In genomic region chr12:56645717-56646446, GRCh38 we compare ENCODE assay signal across 8 cellular contexts. TPM values are rescaled to one million over a fixed set of nuclear protein-coding genes. Genes with fewer than 3 reads are reported as not detected.
DNase-seq lines count a peak whose midpoint lies in the region; ATAC-seq, FAIRE-seq and TF ChIP-seq lines count a peak whose summit lies in the region.

TSS of gene ATP5F1B (minus strand) at chr12:56645984. CDS start at chr12:56645963, 21 bp downstream.

- peak; percentile 93 for FAIRE-seq in colon (lab: Jason Lieb, UNC)

- peaks cover 44% of the 10 kb centered on the region for H3K36me3 ChIP-seq in BE2C

- TF ChIP-seq CTCF in BE2C (IDR thresholded peaks at IDR 0.05; ENCODE audit: low read depth, low read length) = no peak

- H3K27me3 ChIP-seq in BE2C = no peaks in the 10 kb centered on the region

- peak; percentile 100 for ATAC-seq in HG03460 (IDR thresholded peaks at IDR 0.05; ENCODE audit: unreplicated experiment)

- H3K9me3 ChIP-seq in BE2C = no peaks in the 10 kb centered on the region

- no peaks in the 10 kb centered on the region for H3K4me1 ChIP-seq in BE2C

- peak; percentile 97 for DNase-seq in BE2C
- DNase-seq in GM19240 (ENCODE audit: insufficient read length, low spot score) = peak; percentile 91
- peak; percentile 98 to 99 for DNase-seq in NCI-H526 (lab: John Stamatoyannopoulos, UW)
- peak; percentile 93 for DNase-seq in activated CD4-positive, alpha-beta T cell treated with anti-CD3 and anti-CD28 coated beads for 48 hours
- peak; percentile 100 for DNase-seq in kidney tubule cell (ENCODE audit: low spot score)
- DNase-seq in stimulated activated CD4-positive, alpha-beta T cell treated with anti-CD3 and anti-CD28 coated beads, Interleukin-1b, Interleukin-23, amount 100 ng/mL, for 24 hours (ENCODE audit: low read depth in 4 of 4, low spot score in 1 of 4) = peak; percentile 62 to 85 (median 76)

- H3K4me3 ChIP-seq in BE2C (ENCODE audit: low read depth, low read length) = peak within 1 kb of the TSS; percentile 100

RNA-seq across cellular contexts. Expression of gene ATP5F1B, which starts in this region (rescaled TPM):
- 2,479 TPM for polyA plus RNA-seq in BE2C (2012; ENCODE audit: insufficient read depth, insufficient read length, low read depth)

Comparison
In these comparisons a context has a peak if more than half of its experiments do, and no peak if none do; other contexts are left out.
1. Peak in every context shown above with its lines: DNase-seq, ATAC-seq and H3K4me3 ChIP-seq.